Comparison of ENCODE assay signal across 21 cellular contexts in the genomic region with DNA sequence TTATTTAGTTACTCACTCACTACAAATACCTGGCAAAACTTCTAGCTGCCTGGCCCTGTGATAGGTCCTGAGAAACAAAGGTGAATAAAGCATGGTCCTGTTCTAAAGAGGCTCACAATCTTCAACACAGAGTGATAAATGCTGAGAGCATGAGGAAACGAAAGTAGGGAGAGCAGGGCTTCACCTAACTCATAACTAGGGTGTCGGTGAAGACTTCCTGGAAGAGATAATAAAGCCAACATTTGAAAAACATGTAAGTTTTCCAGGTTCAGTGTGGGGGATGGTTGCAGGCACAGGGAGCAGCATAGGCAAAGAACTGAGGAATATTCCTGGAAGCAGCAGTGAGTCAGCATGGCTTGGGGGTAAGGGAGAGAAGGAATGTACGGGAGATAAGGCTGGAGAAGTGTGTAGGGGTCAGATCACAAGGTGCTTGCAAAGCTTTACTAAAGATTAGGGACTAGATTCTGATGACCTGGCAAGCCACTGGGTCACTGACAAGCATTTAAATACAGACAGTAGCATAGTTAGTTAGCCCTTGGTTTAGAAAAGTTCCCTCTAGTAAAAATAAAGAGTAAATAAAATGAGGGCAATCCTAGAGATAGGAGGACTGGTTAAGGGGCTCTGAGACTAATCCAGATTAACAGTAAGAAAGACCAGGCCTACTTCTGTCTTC. TPM values are rescaled to one million over a fixed set of nuclear protein-coding genes. Genes with fewer than 3 reads are reported as not detected.
DNase-seq lines count a peak whose midpoint lies in the region; ATAC-seq and TF ChIP-seq lines count a peak whose summit lies in the region.
"Had no signal": no experiment of that assay in that cellular context is flagged by ENCODE, and none has a peak within 500 bp of the region (broad histone marks: within the 10 kb centered on the region; RNA-seq: fewer than 3 reads in every experiment).

No MANE protein-coding gene starts in this region.

- H3K79me2 ChIP-seq in GM23338 (replicated peaks; ENCODE audit: insufficient read depth) = no peaks in the 10 kb centered on the region
- no peaks in the 10 kb centered on the region for H3K79me2 ChIP-seq in OCI-LY3 (ENCODE audit: low read length)
- no peaks in the 10 kb centered on the region for H3K79me2 ChIP-seq in parathyroid adenoma

- H3K27ac ChIP-seq in GM23338 (ENCODE audit: low read depth) = no peak overlapping the region
- H3K27ac ChIP-seq in OCI-LY3 (ENCODE audit: low read length) = no peak overlapping the region
- H3K27ac ChIP-seq in epithelial cell of prostate = peak overlapping the region; percentile 17
- H3K27ac ChIP-seq in parathyroid adenoma = no peak overlapping the region
- H3K27ac ChIP-seq: BLaER1 treated with 17β-estradiol and CSF1 and Interleukin-3, amounts not matched to agents 10 nM and 100 nM; right lobe of liver; vagina had no signal

- H3K4me3 ChIP-seq in GM23338 (no peak overlapping the region), OCI-LY3 (ENCODE audit: low read length) (no peak overlapping the region), parathyroid adenoma (ENCODE audit: low read depth, low read length) (no peak overlapping the region)
- H3K4me3 ChIP-seq: BLaER1 treated with 17β-estradiol and CSF1 and Interleukin-3, amounts not matched to agents 10 nM and 100 nM; right lobe of liver; vagina had no signal

- H3K4me2 ChIP-seq in GM23338 (peak overlapping the region; percentile 61; the same call in 1 of the 2 replicates), OCI-LY3 (ENCODE audit: low read length) (peak overlapping the region; percentile 32), parathyroid adenoma (ENCODE audit: low read length) (peak overlapping the region; percentile 30)
- H3K4me2 ChIP-seq: BLaER1 treated with 17β-estradiol and CSF1 and Interleukin-3, amounts not matched to agents 10 nM and 100 nM had no signal

- peaks cover 29% of the 10 kb centered on the region for H3K4me1 ChIP-seq in GM23338 (ENCODE audit: insufficient read depth)
- H3K4me1 ChIP-seq in OCI-LY3 (ENCODE audit: low read length) = peaks cover 13% of the 10 kb centered on the region
- peaks cover 5% of the 10 kb centered on the region for H3K4me1 ChIP-seq in parathyroid adenoma
- H3K4me1 ChIP-seq: right lobe of liver, vagina had no signal

- H3K9me3 ChIP-seq in OCI-LY3 (ENCODE audit: insufficient read depth, low read length) (peaks cover 16% of the 10 kb centered on the region; the same call in 1 of the 2 replicates), parathyroid adenoma (ENCODE audit: control insufficient read depth, low read length) (no peaks in the 10 kb centered on the region)
- H3K9me3 ChIP-seq: right lobe of liver, vagina had no signal

- H3K4me3 Mint-ChIP-seq in GM23338 = no peak overlapping the region
- H3K4me3 Mint-ChIP-seq: activated CD4-positive, alpha-beta memory T cell treated with anti-CD3 and anti-CD28 coated beads for 36 hours; naive thymus-derived CD8-positive, alpha-beta T cell; stimulated activated effector memory CD8-positive, alpha-beta T cell treated with anti-CD3 and anti-CD28 coated beads, Interleukin-12 subunit alpha, Interleukin-12 subunit beta, amount 100 ng/mL, for 72 hours; T-helper 2 cell treated with Interferon-gamma antibody and Interleukin-4, amounts not matched to agents 5 μg/mL and 100 μg/mL, for 36 hours had no signal

- H3K27ac Mint-ChIP-seq in GM23338 = peak overlapping the region; percentile 20
- H3K27ac Mint-ChIP-seq: activated CD4-positive, alpha-beta memory T cell treated with anti-CD3 and anti-CD28 coated beads for 36 hours; naive thymus-derived CD8-positive, alpha-beta T cell; stimulated activated effector memory CD8-positive, alpha-beta T cell treated with anti-CD3 and anti-CD28 coated beads, Interleukin-12 subunit alpha, Interleukin-12 subunit beta, amount 100 ng/mL, for 72 hours; T-helper 2 cell treated with Interferon-gamma antibody and Interleukin-4, amounts not matched to agents 5 μg/mL and 100 μg/mL, for 36 hours had no signal

- H4K20me1 ChIP-seq in GM23338 (replicated peaks; ENCODE audit: insufficient read depth) (no peaks in the 10 kb centered on the region), OCI-LY3 (ENCODE audit: insufficient read depth, low read length) (no peaks in the 10 kb centered on the region)
- H4K20me1 ChIP-seq: BLaER1 treated with 17β-estradiol and CSF1 and Interleukin-3, amounts not matched to agents 10 nM and 100 nM had no signal

- no peaks in the 10 kb centered on the region for H3K27me3 ChIP-seq in GM23338 (ENCODE audit: insufficient read depth)
- H3K27me3 ChIP-seq in OCI-LY3 (ENCODE audit: low read depth, low read length) = peaks cover 28% of the 10 kb centered on the region
- H3K27me3 ChIP-seq in parathyroid adenoma (ENCODE audit: control insufficient read depth, insufficient read depth, low read length) = no peaks in the 10 kb centered on the region
- H3K27me3 ChIP-seq: BLaER1 treated with 17β-estradiol and CSF1 and Interleukin-3, amounts not matched to agents 10 nM and 100 nM; right lobe of liver; vagina had no signal

- H3K4me1 Mint-ChIP-seq in GM23338 = peaks cover 28% of the 10 kb centered on the region
- H3K4me1 Mint-ChIP-seq: naive thymus-derived CD8-positive, alpha-beta T cell had no signal

- H3K36me3 Mint-ChIP-seq in GM23338 (ENCODE audit: low read depth) = peaks cover 33% of the 10 kb centered on the region
- H3K36me3 Mint-ChIP-seq: activated CD4-positive, alpha-beta memory T cell treated with anti-CD3 and anti-CD28 coated beads for 36 hours; stimulated activated effector memory CD8-positive, alpha-beta T cell treated with anti-CD3 and anti-CD28 coated beads, Interleukin-12 subunit alpha, Interleukin-12 subunit beta, amount 100 ng/mL, for 72 hours had no signal

- H3K9me2 ChIP-seq in GM23338 (ENCODE audit: insufficient read depth) = peaks cover 21% of the 10 kb centered on the region

- H2AFZ ChIP-seq in GM23338 (peak overlapping the region; percentile 68), OCI-LY3 (ENCODE audit: low read depth, low read length) (peak overlapping the region; percentile 56; the same call in 1 of the 2 replicates), parathyroid adenoma (peak overlapping the region; percentile 19)

- no peak overlapping the region for H3K9ac ChIP-seq in OCI-LY3 (ENCODE audit: low read length)
- no peak overlapping the region for H3K9ac ChIP-seq in parathyroid adenoma
- H3K9ac ChIP-seq: BLaER1 treated with 17β-estradiol and CSF1 and Interleukin-3, amounts not matched to agents 10 nM and 100 nM had no signal

- H3K36me3 ChIP-seq in GM23338 (ENCODE audit: insufficient read depth) = no peaks in the 10 kb centered on the region; the same call in 1 of the 2 replicates
- H3K36me3 ChIP-seq in OCI-LY3 (replicated peaks; ENCODE audit: low read depth, low read length) = no peaks in the 10 kb centered on the region
- no peaks in the 10 kb centered on the region for H3K36me3 ChIP-seq in parathyroid adenoma (ENCODE audit: control insufficient read depth, insufficient read depth, low read length)
- H3K36me3 ChIP-seq: right lobe of liver, vagina had no signal

- TF ChIP-seq CTCF in GM23338 (conservative IDR thresholded peaks at IDR 0.05; ENCODE audit: low read depth in 2 of 2) (no peak), OCI-LY3 (IDR thresholded peaks at IDR 0.05; ENCODE audit: low read depth, low read length) (no peak), parathyroid adenoma (IDR thresholded peaks at IDR 0.05) (no peak)

- H3F3A ChIP-seq in GM23338 (replicated peaks; ENCODE audit: low read depth) = no peaks in the 10 kb centered on the region

- no peak for ATAC-seq in GM23338
- ATAC-seq in GM19328 (IDR thresholded peaks at IDR 0.05; ENCODE audit: unreplicated experiment) = no peak
- ATAC-seq: naive thymus-derived CD8-positive, alpha-beta T cell; stimulated activated effector memory CD8-positive, alpha-beta T cell treated with anti-CD3 and anti-CD28 coated beads, Interleukin-12 subunit alpha, Interleukin-12 subunit beta, amount 100 ng/mL, for 72 hours had no signal

- peaks cover 27% of the 10 kb centered on the region for H3K9me3 Mint-ChIP-seq in GM23338

- peaks cover 8% of the 10 kb centered on the region for H3K27me3 Mint-ChIP-seq in GM23338 (ENCODE audit: insufficient read depth, low read depth, poor library complexity)

- DNase-seq in GM23338 (ENCODE audit: low spot score) (no peak), epithelial cell of prostate (ENCODE audit: low read depth, low spot score) (peak; percentile 37), UCSD-AML1 (lab: John Stamatoyannopoulos, UW; ENCODE audit: unreplicated experiment) (no peak), NCI-H526 (lab: John Stamatoyannopoulos, UW) (no peak)
- no peak for DNase-seq in effector CD8-positive, alpha-beta T cell (lab: John Stamatoyannopoulos, UW)
- DNase-seq: activated CD4-positive, alpha-beta memory T cell treated with anti-CD3 and anti-CD28 coated beads for 36 hours; amygdala; foreskin melanocyte; naive thymus-derived CD8-positive, alpha-beta T cell; NCI-H1092 treated with DMSO at 0.1 percent for 48 hours; NCI-H446; right lobe of liver; RPMI8226; stimulated activated CD4-positive, alpha-beta T cell treated with anti-CD3 and anti-CD28 coated beads, Interleukin-4, amount 100 ng/mL, for 24 hours had no signal

RNA-seq across cellular contexts. Expression of a gene that starts 5.1 kb away (rescaled TPM):
- 3.6 TPM in 1 of 2 replicates, not detected in the other for total RNA-seq in GM23338 (2014; rRNA removed; shearing (Covaris generic))
- 1.2 TPM in 2 replicates for polyA plus RNA-seq in GM23338 (2016; fragmentation: Nextera tagmentation; extraction: Ambion mirVana)
- polyA plus RNA-seq: naive thymus-derived CD8-positive, alpha-beta T cell had no signal

RNA-seq across cellular contexts. Expression of a gene that starts 17.8 kb away (rescaled TPM):
- not detected in 2 replicates for total RNA-seq in GM23338 (2014; rRNA removed; shearing (Covaris generic))
- polyA plus RNA-seq in GM23338 (2016; fragmentation: Nextera tagmentation; extraction: Ambion mirVana) = not detected in 2 replicates
- total RNA-seq: activated CD4-positive, alpha-beta memory T cell treated with anti-CD3 and anti-CD28 coated beads for 36 hours; naive thymus-derived CD8-positive, alpha-beta T cell; right lobe of liver; vagina had no signal
- polyA plus RNA-seq: naive thymus-derived CD8-positive, alpha-beta T cell had no signal

RNA-seq across cellular contexts. Expression of a gene that starts 23.5 kb away (rescaled TPM):
- not detected in 2 replicates for total RNA-seq in GM23338 (2014; rRNA removed; shearing (Covaris generic))
- polyA plus RNA-seq in GM23338 (2016; fragmentation: Nextera tagmentation; extraction: Ambion mirVana) = not detected in 2 replicates
- total RNA-seq: activated CD4-positive, alpha-beta memory T cell treated with anti-CD3 and anti-CD28 coated beads for 36 hours; right lobe of liver; vagina had no signal
- polyA plus RNA-seq: naive thymus-derived CD8-positive, alpha-beta T cell had no signal
